Comparison of ENCODE assay signal across 28 cellular contexts in the genomic region with DNA sequence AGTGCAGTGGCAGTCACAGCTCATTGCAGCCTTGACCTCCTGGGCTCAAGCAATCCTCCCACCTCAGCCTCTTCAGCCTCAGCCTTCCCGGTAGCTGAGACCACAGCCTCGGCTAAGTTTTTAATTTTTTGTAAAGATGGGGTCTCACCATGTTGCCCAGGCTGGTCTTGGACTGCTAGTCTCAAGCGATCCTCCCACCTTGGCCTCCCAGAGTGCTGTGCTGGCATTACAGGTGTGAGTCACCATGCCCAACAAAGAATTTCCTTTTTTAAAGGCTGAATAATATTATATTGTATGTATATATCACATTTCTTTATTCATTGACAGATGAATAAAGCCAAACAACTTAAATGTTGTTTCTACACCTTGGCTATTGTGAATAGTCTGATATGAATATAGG.
"Had no signal": no experiment of that assay in that cellular context is flagged by ENCODE, and none has a peak within 500 bp of the region (broad histone marks: within the 10 kb centered on the region; RNA-seq: fewer than 3 reads in every experiment).

No MANE protein-coding gene starts in this region.

- DNase-seq: activated B cell treated with CpG ODN at 0.5 μM for 24 hours; activated CD4-positive, alpha-beta T cell treated with anti-CD3 and anti-CD28 coated beads for 1 hour; activated CD4-positive, alpha-beta T cell treated with anti-CD3 and anti-CD28 coated beads, Interleukin-2, amount 50 U/mL, for 48 hours; activated gamma-delta T cell; activated naive CD4-positive, alpha-beta T cell treated with anti-CD3 and anti-CD28 coated beads for 36 hours; activated T-cell treated with anti-CD3 and anti-CD28 coated beads for 4 hours; activated T-cell treated with anti-CD3 and anti-CD28 coated beads, Interleukin-2, amount 50 U/mL, for 48 hours; amygdala; brain microvascular endothelial cell; caudate nucleus; Kasumi-1; KBM-7; NCI-H1048; NCI-H1417; NCI-H1930; NCI-H2107; NCI-H2171 treated with DMSO at 0.1 percent for 48 hours; NCI-H345; NCI-H510A; NCI-H526 treated with DMSO at 0.1 percent for 48 hours; NCI-H82; RPMI8226; SHP77; SW 1271 had no signal

- H3K27me3 ChIP-seq: brain microvascular endothelial cell, SJSA1 had no signal

- H3K4me3 ChIP-seq: SJSA1 had no signal

- H3K27ac ChIP-seq: brain microvascular endothelial cell, SJSA1 had no signal

- H3K9me3 ChIP-seq: SJSA1 had no signal

- ATAC-seq: activated T-helper 17 cell treated with anti-CD3 and anti-CD28 coated beads, Interleukin-2, amount 50 U/mL, for 72 hours; Panc1; SK-N-SH treated with all-trans-retinoic acid at 6 μM for 48 hours had no signal

- H3K4me1 ChIP-seq: SJSA1 had no signal
